ENCODE assay signal across 1 cellular context in the genomic region with DNA sequence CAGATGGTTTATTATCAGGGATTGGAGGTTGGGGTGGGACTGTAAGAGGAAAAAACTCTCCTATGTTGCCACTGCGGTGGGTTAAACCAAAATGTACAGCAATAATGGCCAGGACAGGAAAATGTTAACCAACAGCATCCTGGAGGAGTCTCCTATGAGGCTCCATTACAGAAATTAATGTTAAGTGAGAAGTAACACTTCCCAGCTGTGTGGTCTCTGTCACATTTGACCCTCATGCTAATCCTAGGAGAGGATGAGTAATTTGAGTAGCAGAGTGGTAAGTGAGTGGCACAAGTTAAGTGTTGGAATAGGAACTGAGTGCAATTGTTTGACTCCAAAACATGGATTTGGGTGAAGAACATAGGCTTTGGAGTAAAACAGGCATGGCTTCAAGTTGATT.
TF ChIP-seq lines count a peak whose summit lies in the region.

No MANE protein-coding gene starts in this region.

TF ChIP-seq in GM12878, 131 proteins besides CTCF, POLR2A, EP300 and RAD21:
- TF ChIP-seq WRNIP1 (IDR thresholded peaks at IDR 0.05; ENCODE audit: borderline replicate concordance, low read depth, low read length) (no peak), RUNX3 (IDR thresholded peaks at IDR 0.05; ENCODE audit: low read length) (peak; percentile 10; the same call in 1 of the 2 replicates)
TF ChIP-seq in GM12878: peak in this region for 1.
